11 cellular contexts compared by ENCODE assay signal in genomic region chr16:4214215-4214621, GRCh38. TPM values are rescaled to one million over a fixed set of nuclear protein-coding genes. Genes with fewer than 3 reads are reported as not detected.
A peak's percentile ranks its signal among the peaks of the same experiment; 100 is the strongest.
DNase-seq lines count a peak whose midpoint lies in the region; TF ChIP-seq lines count a peak whose summit lies in the region.
"Had no signal": no experiment of that assay in that cellular context is flagged by ENCODE, and none has a peak within 500 bp of the region (broad histone marks: within the 10 kb centered on the region; RNA-seq: fewer than 3 reads in every experiment).

No MANE protein-coding gene starts in this region.

- CTCF ChIA-PET in SK-N-SH (lab: Yijun Ruan, JAX) = interaction anchor here (0.9 to 1.6 kb wide), 3 partner anchors 14 to 40 kb away, joined by 3 to 8 read pairs (median 5); no protein-coding TSS in a partner anchor

- peak overlapping the region in 1 of 2 experiments; percentile 13; a peak in 1 of 4 replicates for H3K27ac ChIP-seq in SK-N-SH (ENCODE audit: low read depth in 2 of 2, low read length in 1 of 2)

- H3K4me3 ChIP-seq in SK-N-SH (ENCODE audit: low read depth in 2 of 2, low read length in 1 of 2) (no peak overlapping the region), retinal pigment epithelial cell (ENCODE audit: low read length) (no peak overlapping the region)

- H3K27me3 ChIP-seq in SK-N-SH (ENCODE audit: insufficient read depth) = no peaks in the 10 kb centered on the region

- no peak for TF ChIP-seq CTCF in SK-N-SH (IDR thresholded peaks at IDR 0.05)
- TF ChIP-seq CTCF in retinal pigment epithelial cell (conservative IDR thresholded peaks at IDR 0.05; ENCODE audit: low read depth, low read length) = no peak

- peak; percentile 86 for DNase-seq in GM03348 (ENCODE audit: low spot score)
- no peak for DNase-seq in SK-N-SH
- peak; percentile 93 for DNase-seq in fibroblast of peridontal ligament (ENCODE audit: extremely low read depth)
- peak; percentile 96 for DNase-seq in retinal pigment epithelial cell (ENCODE audit: low read depth)
- DNase-seq in DMS53 treated with DMSO at 0.1 percent for 48 hours (lab: John Stamatoyannopoulos, UW; ENCODE audit: unreplicated experiment) = no peak
- no peak for DNase-seq in activated naive CD4-positive, alpha-beta T cell treated with anti-CD3 and anti-CD28 coated beads, Interleukin-2, amount 50 U/mL, for 16 hours
- DNase-seq in NCI-H1105 (lab: John Stamatoyannopoulos, UW) = no peak
- DNase-seq in activated T-cell treated with anti-CD3 and anti-CD28 coated beads, Interleukin-2, amount 50 U/mL, for 1 hour = no peak
- DNase-seq: islet precursor cell; MV-4-11; stimulated activated CD4-positive, alpha-beta T cell treated with anti-CD3 and anti-CD28 coated beads, Interleukin-4, amount 100 ng/mL, for 4 hours had no signal

- H2AFZ ChIP-seq in SK-N-SH (ENCODE audit: low read depth) = peak overlapping the region; percentile 56; the same call in 1 of the 2 replicates

- TF ChIP-seq EP300 in SK-N-SH (IDR thresholded peaks at IDR 0.05; ENCODE audit: borderline replicate concordance in 1 of 2, low read depth in 1 of 2, low read length in 1 of 2) = no peak

- H3K36me3 ChIP-seq in SK-N-SH (replicated peaks in 1 of 2; ENCODE audit: control insufficient read depth in 1 of 2, insufficient read depth in 2 of 2, low read length in 1 of 2) = no peaks in the 10 kb centered on the region

- no peaks in the 10 kb centered on the region for H3K9me2 ChIP-seq in SK-N-SH

- H4K20me1 ChIP-seq in SK-N-SH (ENCODE audit: insufficient read depth) = no peaks in the 10 kb centered on the region

- no peaks in the 10 kb centered on the region for H3F3A ChIP-seq in SK-N-SH (replicated peaks; ENCODE audit: insufficient read depth)

- no peaks in the 10 kb centered on the region for H3K79me2 ChIP-seq in SK-N-SH (ENCODE audit: insufficient read depth)

- POLR2A ChIA-PET in SK-N-SH (lab: Yijun Ruan, JAX) = no interaction called here

- H3K9ac ChIP-seq in SK-N-SH = no peak overlapping the region

- peak overlapping the region; percentile 51; the same call in 1 of the 2 replicates for H3K4me2 ChIP-seq in SK-N-SH

- H3K9me3 ChIP-seq in SK-N-SH = no peaks in the 10 kb centered on the region

- WGBS in SK-N-SH (ENCODE audit: low lambda C conversion rate) = 42% methylated on average over 7 of the region's 7 CpGs

- peaks cover 8 to 10% of the 10 kb centered on the region in 2 experiments; a peak in 2 of 4 replicates for H3K4me1 ChIP-seq in SK-N-SH (ENCODE audit: control insufficient read depth in 1 of 2, insufficient read depth in 2 of 2, low read depth in 1 of 2, low read length in 1 of 2)

- TF ChIP-seq RAD21 in SK-N-SH (IDR thresholded peaks at IDR 0.05; ENCODE audit: low read length) = no peak

TF ChIP-seq in SK-N-SH, 30 proteins besides CTCF, POLR2A, EP300 and RAD21 (continues in another document):
- TF ChIP-seq REST (IDR thresholded peaks at IDR 0.05; ENCODE audit: low read depth, low read length) (no peak), NFIC (IDR thresholded peaks at IDR 0.05; ENCODE audit: borderline replicate concordance) (no peak), SIN3A (IDR thresholded peaks at IDR 0.05; ENCODE audit: borderline replicate concordance, low read depth, low read length) (no peak), RFX5 (IDR thresholded peaks at IDR 0.05; ENCODE audit: low read length) (no peak), TEAD4 (IDR thresholded peaks at IDR 0.05; ENCODE audit: borderline replicate concordance, insufficient read depth) (peak; percentile 41; the same call in 1 of the 2 replicates), PBX3 (IDR thresholded peaks at IDR 0.05) (0 out of 2 replicates have a peak, but pooled peaks have one; percentile 35), USF2 (IDR thresholded peaks at IDR 0.05; ENCODE audit: borderline replicate concordance, low read depth, low read length) (no peak), FOSL2 (IDR thresholded peaks at IDR 0.05; ENCODE audit: borderline replicate concordance, low read depth) (peak; percentile 80), RXRA (IDR thresholded peaks at IDR 0.05; ENCODE audit: borderline replicate concordance, low read depth) (no peak), RCOR1 (IDR thresholded peaks at IDR 0.05; ENCODE audit: low read length) (no peak), TAF1 (IDR thresholded peaks at IDR 0.05; ENCODE audit: borderline replicate concordance, low read depth, low read length) (no peak), JUND (IDR thresholded peaks at IDR 0.05) (peak; percentile 36; the same call in 1 of the 2 replicates), MAX (IDR thresholded peaks at IDR 0.05; ENCODE audit: low read depth) (peak; percentile 79; the same call in 1 of the 2 replicates), NRF1 (IDR thresholded peaks at IDR 0.05; ENCODE audit: low read depth, low read length) (no peak), MXI1 (IDR thresholded peaks at IDR 0.05; ENCODE audit: low read depth, low read length) (no peak), USF1 (IDR thresholded peaks at IDR 0.05; ENCODE audit: borderline replicate concordance, low read depth) (0 out of 2 replicates have a peak, but pooled peaks have one; percentile 25), FOXJ3 (CRISPR knock-in tag; IDR thresholded peaks at IDR 0.05) (no peak), TCF12 (IDR thresholded peaks at IDR 0.05) (peak; percentile 33; the same call in 1 of the 2 replicates), EZH2phosphoT487 (IDR thresholded peaks at IDR 0.05; ENCODE audit: borderline replicate concordance, low read depth) (no peak), IRF3 (IDR thresholded peaks at IDR 0.05; ENCODE audit: low read depth, low read length) (no peak)

RNA-seq across cellular contexts. Expression of gene SRL, which starts 27.7 kb away (rescaled TPM):
- polyA plus RNA-seq in SK-N-SH (2012; rRNA removed) = not detected in 2 replicates
- 0.01 and 0.03 TPM in 2 replicates for polyA plus RNA-seq in SK-N-SH (2012; cell fraction: cytosol; rRNA removed)
- polyA plus RNA-seq in SK-N-SH (2012; cell fraction: nucleus; rRNA removed) = not detected in 2 replicates

RNA-seq across cellular contexts. Expression of gene TFAP4, which starts 58.6 kb away (rescaled TPM):
- polyA plus RNA-seq in SK-N-SH (2012; rRNA removed) = 8.8 and 13.1 TPM in 2 replicates
- 5.4 and 7.4 TPM in 2 replicates for polyA plus RNA-seq in SK-N-SH (2012; cell fraction: cytosol; rRNA removed)
- 13.6 and 21.0 TPM in 2 replicates for polyA plus RNA-seq in SK-N-SH (2012; cell fraction: nucleus; rRNA removed)

Comparison
In these comparisons a context has a peak if more than half of its experiments do, and no peak if none do; other contexts are left out.
1. DNase-seq: peak in GM03348 (single experiment), fibroblast of peridontal ligament (single experiment) and retinal pigment epithelial cell (single experiment); none in SK-N-SH (single experiment), DMS53 treated with DMSO at 0.1 percent for 48 hours (single experiment), activated naive CD4-positive, alpha-beta T cell treated with anti-CD3 and anti-CD28 coated beads, Interleukin-2, amount 50 U/mL, for 16 hours (single experiment), NCI-H1105 (single experiment) and activated T-cell treated with anti-CD3 and anti-CD28 coated beads, Interleukin-2, amount 50 U/mL, for 1 hour (single experiment).